Comparison of ENCODE assay signal across 15 cellular contexts in genomic region chr6:136633355-136633754, GRCh38.
A peak's percentile ranks its signal among the peaks of the same experiment; 100 is the strongest.
DNase-seq lines count a peak whose midpoint lies in the region; ATAC-seq and TF ChIP-seq lines count a peak whose summit lies in the region.
"Had no signal": no experiment of that assay in that cellular context is flagged by ENCODE, and none has a peak within 500 bp of the region (broad histone marks: within the 10 kb centered on the region; RNA-seq: fewer than 3 reads in every experiment).

No MANE protein-coding gene starts in this region.

- H3K27ac ChIP-seq in SK-N-MC (0 out of 2 replicates have a peak overlapping the region, but pooled peaks have one; percentile 62), ascending aorta (peak overlapping the region; percentile 9 to 38), gastroesophageal sphincter (no peak overlapping the region)
- H3K27ac ChIP-seq: BLaER1 had no signal

- 67% methylated on average over 1 of the region's 1 CpG; no CpG with 5 or more reads in 1 of the 2 donors for WGBS in gastroesophageal sphincter (ENCODE audit: low coverage in 1 of 2), 2 donors

- H3K27ac Mint-ChIP-seq in stimulated activated naive B cell treated with anti-CD40 and anti-IgM and Interleukin-4, amounts not matched to agents 10 μg/mL and 1 μg/mL and 100 μg/mL, for 72 hours = peak overlapping the region; percentile 20
- H3K27ac Mint-ChIP-seq: CD4-positive, alpha-beta memory T cell; H9 had no signal

- H3K27me3 Mint-ChIP-seq in stimulated activated naive B cell treated with anti-CD40 and anti-IgM and Interleukin-4, amounts not matched to agents 10 μg/mL and 1 μg/mL and 100 μg/mL, for 72 hours = no peaks in the 10 kb centered on the region
- H3K27me3 Mint-ChIP-seq: CD4-positive, alpha-beta memory T cell had no signal

- no peaks in the 10 kb centered on the region for H3K9me3 ChIP-seq in SK-N-MC (ENCODE audit: low read depth, low read length)
- no peaks in the 10 kb centered on the region for H3K9me3 ChIP-seq in ascending aorta
- no peaks in the 10 kb centered on the region for H3K9me3 ChIP-seq in gastroesophageal sphincter
- H3K9me3 ChIP-seq: BLaER1 had no signal

- TF ChIP-seq CTCF in ascending aorta (IDR thresholded peaks at IDR 0.05) (no peak), gastroesophageal sphincter (IDR thresholded peaks at IDR 0.05) (no peak)

- ATAC-seq in gastroesophageal sphincter (peak; percentile 50), GM21786 (IDR thresholded peaks at IDR 0.05; ENCODE audit: unreplicated experiment) (no peak), HG02610 (IDR thresholded peaks at IDR 0.05; ENCODE audit: unreplicated experiment) (no peak), GM21423 (IDR thresholded peaks at IDR 0.05; ENCODE audit: unreplicated experiment) (no peak)
- ATAC-seq in stimulated activated naive B cell treated with anti-CD40 and anti-IgM and Interleukin-4, amounts not matched to agents 10 μg/mL and 1 μg/mL and 100 μg/mL, for 72 hours (replicated peaks) = no peak

- H3K36me3 ChIP-seq in SK-N-MC (ENCODE audit: insufficient read depth, low read length) (peaks cover 27% of the 10 kb centered on the region), ascending aorta (peaks cover 49 to 76% of the 10 kb centered on the region in 2 donors), gastroesophageal sphincter (peaks cover 0 to 57% of the 10 kb centered on the region in 2 donors)

- intact Hi-C loops in ascending aorta (cut with DNase I) = no loop called here

- H3K36me3 Mint-ChIP-seq in stimulated activated naive B cell treated with anti-CD40 and anti-IgM and Interleukin-4, amounts not matched to agents 10 μg/mL and 1 μg/mL and 100 μg/mL, for 72 hours = peaks cover 21 to 45% of the 10 kb centered on the region in 2 donors

- no peaks in the 10 kb centered on the region for H3K4me1 Mint-ChIP-seq in stimulated activated naive B cell treated with anti-CD40 and anti-IgM and Interleukin-4, amounts not matched to agents 10 μg/mL and 1 μg/mL and 100 μg/mL, for 72 hours
- H3K4me1 Mint-ChIP-seq: CD14-positive monocyte had no signal

- H3K27me3 ChIP-seq in ascending aorta (no peaks in the 10 kb centered on the region), gastroesophageal sphincter (no peaks in the 10 kb centered on the region)
- H3K27me3 ChIP-seq: BLaER1 had no signal

- no peaks in the 10 kb centered on the region for H3K9me3 Mint-ChIP-seq in stimulated activated naive B cell treated with anti-CD40 and anti-IgM and Interleukin-4, amounts not matched to agents 10 μg/mL and 1 μg/mL and 100 μg/mL, for 72 hours
- H3K9me3 Mint-ChIP-seq: CD14-positive monocyte; CD4-positive, alpha-beta memory T cell; H9 had no signal

- H3K4me1 ChIP-seq in ascending aorta = no peaks in the 10 kb centered on the region
- no peaks in the 10 kb centered on the region for H3K4me1 ChIP-seq in gastroesophageal sphincter
- H3K4me1 ChIP-seq: BLaER1 had no signal

- DNase-seq in SK-N-MC (ENCODE audit: low read depth, low spot score) (no peak), ascending aorta (ENCODE audit: low spot score in 2 of 2) (no peak)
- DNase-seq in stimulated activated naive B cell treated with anti-CD40 and anti-IgM and Interleukin-4, amounts not matched to agents 10 μg/mL and 1 μg/mL and 100 μg/mL, for 72 hours = no peak
- DNase-seq: AML-193; CD4-positive, alpha-beta memory T cell; DMS153; DMS79; GDM1; H9 had no signal

- H3K4me3 Mint-ChIP-seq in stimulated activated naive B cell treated with anti-CD40 and anti-IgM and Interleukin-4, amounts not matched to agents 10 μg/mL and 1 μg/mL and 100 μg/mL, for 72 hours = no peak overlapping the region
- H3K4me3 Mint-ChIP-seq: CD14-positive monocyte; CD4-positive, alpha-beta memory T cell; H9 had no signal

- TF ChIP-seq EP300 in gastroesophageal sphincter (IDR thresholded peaks at IDR 0.05) = no peak

- no peak for TF ChIP-seq POLR2A in gastroesophageal sphincter (IDR thresholded peaks at IDR 0.05)

- no peak overlapping the region for H3K4me3 ChIP-seq in SK-N-MC
- no peak overlapping the region for H3K4me3 ChIP-seq in ascending aorta
- no peak overlapping the region for H3K4me3 ChIP-seq in gastroesophageal sphincter
- H3K4me3 ChIP-seq: BLaER1 had no signal

- no peak overlapping the region for H3K9ac ChIP-seq in SK-N-MC (ENCODE audit: insufficient read length)
- H3K9ac ChIP-seq: BLaER1 had no signal

Comparison
In these comparisons a context has a peak if more than half of its experiments do, and no peak if none do; other contexts are left out.
1. H3K27ac ChIP-seq: peak in SK-N-MC (single experiment) and ascending aorta (2 of 2); none in gastroesophageal sphincter (0 of 4).